ENCODE assay signal across 8 cellular contexts in genomic region chr18:3151379-3152264, GRCh38.
A peak's percentile ranks its signal among the peaks of the same experiment; 100 is the strongest.
DNase-seq lines count a peak whose midpoint lies in the region; ATAC-seq and TF ChIP-seq lines count a peak whose summit lies in the region.

No MANE protein-coding gene starts in this region.

- H3K27ac ChIP-seq in tibial artery: peak overlapping the region in 1 of 2 donors; percentile 46

- peaks cover 0 to 54% (median 12%) of the 10 kb centered on the region in 4 donors for H3K4me1 ChIP-seq in tibial artery

- peaks cover 2% of the 10 kb centered on the region for H3K4me1 Mint-ChIP-seq in activated B cell treated with CpG ODN at 0.5 μM for 24 hours

- peak overlapping the region; percentile 36 for H3K27ac Mint-ChIP-seq in activated B cell treated with CpG ODN at 0.5 μM for 24 hours

- no peaks in the 10 kb centered on the region for H3K9me3 ChIP-seq in tibial artery

- H3K36me3 Mint-ChIP-seq in activated B cell treated with CpG ODN at 0.5 μM for 24 hours (ENCODE audit: low read depth): no peaks in the 10 kb centered on the region

- TF ChIP-seq CTCF in activated B cell treated with CpG ODN at 0.5 μM for 24 hours (IDR thresholded peaks at IDR 0.05) (peak; percentile 99), tibial artery (IDR thresholded peaks at IDR 0.05) (peak; percentile 66 to 81)

- H3K27me3 ChIP-seq in tibial artery: no peaks in the 10 kb centered on the region

- no peak overlapping the region for H3K4me3 Mint-ChIP-seq in activated B cell treated with CpG ODN at 0.5 μM for 24 hours

- no peaks in the 10 kb centered on the region for H3K9me3 Mint-ChIP-seq in activated B cell treated with CpG ODN at 0.5 μM for 24 hours

- no peak overlapping the region for H3K4me3 ChIP-seq in tibial artery

- POLR2A ChIA-PET in activated B cell treated with CpG ODN at 0.5 μM for 24 hours (lab: Charles Lee): interaction anchor here (1.3 to 1.6 kb wide), 3 partner anchors 26 to 95 kb away, joined by 7 to 18 read pairs (median 8); no protein-coding TSS in a partner anchor

- intact Hi-C loops in activated B cell treated with CpG ODN at 0.5 μM for 24 hours (cut with micrococcal nuclease): loop anchor here (1.0 to 2.0 kb wide), 4 partner anchors 27 to 219 kb away; no protein-coding TSS in a partner anchor
- intact Hi-C loops in tibial artery (cut with DNase I; ENCODE audit: low total_unique reads): no loop called here

- DNase-seq in SIG-M5 treated with dmso at 0.1 percent for 504 hours (lab: John Stamatoyannopoulos, UW; ENCODE audit: unreplicated experiment): peak; percentile 57
- no peak for DNase-seq in SIG-M5 (lab: John Stamatoyannopoulos, UW)
- peak; percentile 57 for DNase-seq in NAMALWA (ENCODE audit: low spot score)
- DNase-seq in activated B cell treated with CpG ODN at 0.5 μM for 24 hours: no peak
- DNase-seq in iPS-NIHi7 (ENCODE audit: extremely low spot score): peak; percentile 57
- no peak for DNase-seq in tibial artery
- no peak for DNase-seq in 8988T

- H3K27me3 Mint-ChIP-seq in activated B cell treated with CpG ODN at 0.5 μM for 24 hours: no peaks in the 10 kb centered on the region

- ATAC-seq in activated B cell treated with CpG ODN at 0.5 μM for 24 hours (ENCODE audit: low read depth) (no peak), GM19452 (IDR thresholded peaks at IDR 0.05; ENCODE audit: unreplicated experiment) (no peak)

- H3K36me3 ChIP-seq in tibial artery: no peaks in the 10 kb centered on the region

- CTCF ChIA-PET in activated B cell treated with CpG ODN at 0.5 μM for 24 hours (lab: Charles Lee): interaction anchor here (0.7 to 4.3 kb wide), 22 partner anchors 9 to 515 kb away, joined by 3 to 67 read pairs (median 5); partner anchors contain the start of gene MYL12A

Comparison
In these comparisons a context has a peak if more than half of its experiments do, and no peak if none do; other contexts are left out.
1. DNase-seq: peak in SIG-M5 treated with dmso at 0.1 percent for 504 hours (single experiment), NAMALWA (single experiment) and iPS-NIHi7 (single experiment); none in SIG-M5 (single experiment), activated B cell treated with CpG ODN at 0.5 μM for 24 hours (single experiment), tibial artery (0 of 2) and 8988T (single experiment).